ENCODE assay signal across 21 cellular contexts in the genomic region with DNA sequence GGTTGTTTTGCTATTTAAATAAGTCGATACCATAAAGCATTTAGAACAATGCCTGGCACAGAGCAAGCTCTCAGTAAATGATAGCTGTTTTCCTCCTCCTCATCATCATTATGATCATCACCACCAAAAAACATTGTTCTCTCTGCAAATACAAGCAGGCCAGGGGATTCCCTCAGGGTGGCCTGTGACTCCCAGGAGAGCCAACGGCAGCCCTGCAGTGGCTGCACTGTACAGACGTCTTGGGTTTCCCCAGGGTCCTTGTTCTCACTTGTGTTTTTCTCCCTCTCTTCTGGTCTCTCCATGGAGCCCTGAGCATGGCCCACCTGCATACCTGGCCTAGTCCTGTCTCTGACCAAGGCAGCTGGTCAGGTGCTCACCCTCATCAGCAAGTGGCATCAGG.
DNase-seq lines count a peak whose midpoint lies in the region; ATAC-seq, FAIRE-seq and TF ChIP-seq lines count a peak whose summit lies in the region.
"Had no signal": no experiment of that assay in that cellular context is flagged by ENCODE, and none has a peak within 500 bp of the region (broad histone marks: within the 10 kb centered on the region; RNA-seq: fewer than 3 reads in every experiment).

No MANE protein-coding gene starts in this region.

- H3K4me1 Mint-ChIP-seq in activated CD8-positive, alpha-beta T cell treated with anti-CD3 and anti-CD28 coated beads for 36 hours (ENCODE audit: low read depth) = peaks cover 71% of the 10 kb centered on the region
- peaks cover 82% of the 10 kb centered on the region for H3K4me1 Mint-ChIP-seq in activated CD8-positive, alpha-beta T cell treated with anti-CD3 and anti-CD28 coated beads, Interleukin-2, amount 10 ng/mL, durations not matched to agents 7 days and 5 days (ENCODE audit: low read depth)
- H3K4me1 Mint-ChIP-seq in stimulated activated naive CD8-positive, alpha-beta T cell treated with anti-CD3 and anti-CD28 coated beads, Interleukin-15, amount 100 ng/mL, for 72 hours = peaks cover 100% of the 10 kb centered on the region

- H3K9me3 Mint-ChIP-seq in activated CD8-positive, alpha-beta T cell treated with anti-CD3 and anti-CD28 coated beads for 36 hours = peaks cover 5% of the 10 kb centered on the region
- H3K9me3 Mint-ChIP-seq in activated CD8-positive, alpha-beta T cell treated with anti-CD3 and anti-CD28 coated beads, Interleukin-2, amount 10 ng/mL, durations not matched to agents 7 days and 5 days (ENCODE audit: insufficient read depth) = peaks cover 3% of the 10 kb centered on the region
- peaks cover 2 to 6% of the 10 kb centered on the region in 2 donors for H3K9me3 Mint-ChIP-seq in stimulated activated naive CD8-positive, alpha-beta T cell treated with anti-CD3 and anti-CD28 coated beads, Interleukin-15, amount 100 ng/mL, for 72 hours

- no peaks in the 10 kb centered on the region for H4K20me1 ChIP-seq in GM12878 (ENCODE audit: control insufficient read depth, insufficient read depth)

- TF ChIP-seq CTCF in activated CD8-positive, alpha-beta T cell treated with anti-CD3 and anti-CD28 coated beads for 36 hours (IDR thresholded peaks at IDR 0.05) = no peak
- TF ChIP-seq CTCF in GM12865 (IDR thresholded peaks at IDR 0.05; ENCODE audit: insufficient read depth, low read depth, low read length, missing control alignments) = no peak
- no peak for TF ChIP-seq CTCF in GM12878 (IDR thresholded peaks at IDR 0.05 in 2 of 3, conservative IDR thresholded peaks at IDR 0.05 in 1 of 3; ENCODE audit: control insufficient read depth in 2 of 3, extremely low read depth in 1 of 3, insufficient read depth in 1 of 3, low read depth in 3 of 3, low read length in 3 of 3)
- no peak for TF ChIP-seq CTCF in Peyer's patch (IDR thresholded peaks at IDR 0.05)

- SMC1A ChIA-PET in GM12878 (lab: Charles Lee; ENCODE audit: uncharacterized antibody, unreplicated experiment) = interaction anchor here (1.6 kb wide), 1 partner anchor 7 kb away, joined by 3 read pairs; no protein-coding TSS in a partner anchor

- TF ChIP-seq EP300 in GM12878 (IDR thresholded peaks at IDR 0.05; ENCODE audit: borderline replicate concordance in 1 of 2, control insufficient read depth in 1 of 2, low read depth in 2 of 2, low read length in 2 of 2) = no peak

- no peak for ATAC-seq in activated CD8-positive, alpha-beta T cell treated with anti-CD3 and anti-CD28 coated beads for 36 hours
- no peak for ATAC-seq in activated CD8-positive, alpha-beta T cell treated with anti-CD3 and anti-CD28 coated beads, Interleukin-2, amount 10 ng/mL, durations not matched to agents 7 days and 5 days
- ATAC-seq in GM12878 = peak; percentile 53
- ATAC-seq in stimulated activated naive CD8-positive, alpha-beta T cell treated with anti-CD3 and anti-CD28 coated beads, Interleukin-15, amount 100 ng/mL, for 72 hours = peak; percentile 37

- no peak overlapping the region for H3K4me3 Mint-ChIP-seq in activated CD8-positive, alpha-beta T cell treated with anti-CD3 and anti-CD28 coated beads for 36 hours
- no peak overlapping the region for H3K4me3 Mint-ChIP-seq in activated CD8-positive, alpha-beta T cell treated with anti-CD3 and anti-CD28 coated beads, Interleukin-2, amount 10 ng/mL, durations not matched to agents 7 days and 5 days
- H3K4me3 Mint-ChIP-seq in stimulated activated naive CD8-positive, alpha-beta T cell treated with anti-CD3 and anti-CD28 coated beads, Interleukin-15, amount 100 ng/mL, for 72 hours = no peak overlapping the region

- H3K36me3 ChIP-seq in GM12878 (ENCODE audit: control insufficient read depth in 2 of 2, insufficient read depth in 2 of 2, low read length in 1 of 2) (no peaks in the 10 kb centered on the region), Peyer's patch (no peaks in the 10 kb centered on the region)
- H3K36me3 ChIP-seq: SJCRH30 had no signal

- H3K4me2 ChIP-seq in GM12878 (ENCODE audit: control insufficient read depth, insufficient read depth) = no peak overlapping the region

- H2AFZ ChIP-seq in GM12878 (ENCODE audit: control insufficient read depth, low read depth, low read length) = no peak overlapping the region

- H3K4me3 ChIP-seq in GM12865 (ENCODE audit: low read depth, low read length) (no peak overlapping the region), GM12878 (no peak overlapping the region), Peyer's patch (no peak overlapping the region)
- H3K4me3 ChIP-seq: SJCRH30 had no signal

- no peaks in the 10 kb centered on the region for H3K27me3 Mint-ChIP-seq in activated CD8-positive, alpha-beta T cell treated with anti-CD3 and anti-CD28 coated beads for 36 hours
- H3K27me3 Mint-ChIP-seq in activated CD8-positive, alpha-beta T cell treated with anti-CD3 and anti-CD28 coated beads, Interleukin-2, amount 10 ng/mL, durations not matched to agents 7 days and 5 days (ENCODE audit: low read depth) = no peaks in the 10 kb centered on the region
- H3K27me3 Mint-ChIP-seq in stimulated activated naive CD8-positive, alpha-beta T cell treated with anti-CD3 and anti-CD28 coated beads, Interleukin-15, amount 100 ng/mL, for 72 hours = no peaks in the 10 kb centered on the region

- no peak for TF ChIP-seq POLR2A in GM12878 (IDR thresholded peaks at IDR 0.05; ENCODE audit: low read depth, low read length)
- TF ChIP-seq POLR2A in Peyer's patch (IDR thresholded peaks at IDR 0.05) = no peak

- no peak overlapping the region for H3K27ac Mint-ChIP-seq in activated CD8-positive, alpha-beta T cell treated with anti-CD3 and anti-CD28 coated beads for 36 hours
- H3K27ac Mint-ChIP-seq in activated CD8-positive, alpha-beta T cell treated with anti-CD3 and anti-CD28 coated beads, Interleukin-2, amount 10 ng/mL, durations not matched to agents 7 days and 5 days = no peak overlapping the region
- no peak overlapping the region for H3K27ac Mint-ChIP-seq in stimulated activated naive CD8-positive, alpha-beta T cell treated with anti-CD3 and anti-CD28 coated beads, Interleukin-15, amount 100 ng/mL, for 72 hours

- BruUV-seq in GM12878 (replicated peaks; lab: Mats Ljungman, UMichigan) = no TSS peak

- DNase-seq in activated CD8-positive, alpha-beta T cell treated with anti-CD3 and anti-CD28 coated beads for 36 hours = peak; percentile 16
- no peak for DNase-seq in activated CD8-positive, alpha-beta T cell treated with anti-CD3 and anti-CD28 coated beads, Interleukin-2, amount 10 ng/mL, durations not matched to agents 7 days and 5 days
- DNase-seq in GM12865 (ENCODE audit: low read depth) = peak; percentile 15
- no peak for DNase-seq in GM12878 (ENCODE audit: low read depth, low spot score)
- DNase-seq in stimulated activated naive CD8-positive, alpha-beta T cell treated with anti-CD3 and anti-CD28 coated beads, Interleukin-15, amount 100 ng/mL, for 72 hours = no peak
- DNase-seq in NCI-H446 (lab: John Stamatoyannopoulos, UW) = no peak
- no peak for DNase-seq in Peyer's patch
- no peak for DNase-seq in islet precursor cell
- DNase-seq: 8988T, Calu3, KBM-7, NCI-H1092, NCI-H2029 treated with DMSO at 0.1 percent for 48 hours, NCI-H2171, NCI-H345, NCI-H524 treated with DMSO at 0.1 percent for 48 hours, NCI-H82, SJCRH30 had no signal

- POLR2A ChIA-PET in activated CD8-positive, alpha-beta T cell treated with anti-CD3 and anti-CD28 coated beads for 36 hours (lab: Charles Lee) = no interaction called here
- POLR2A ChIA-PET in activated CD8-positive, alpha-beta T cell treated with anti-CD3 and anti-CD28 coated beads, Interleukin-2, amount 10 ng/mL, durations not matched to agents 7 days and 5 days (lab: Charles Lee) = interaction anchor here (0.9 to 1.8 kb wide), 4 partner anchors 10 to 74 kb away, joined by 3 to 8 read pairs (median 4); no protein-coding TSS in a partner anchor
- POLR2A ChIA-PET in GM12878 (lab: Charles Lee) = no interaction called here

- H3K9me3 ChIP-seq in GM12878 (replicated peaks; ENCODE audit: control insufficient read depth, insufficient read depth, low read length) = no peaks in the 10 kb centered on the region
- H3K9me3 ChIP-seq in Peyer's patch = no peaks in the 10 kb centered on the region
- H3K9me3 ChIP-seq: SJCRH30 had no signal

- H3K4me1 ChIP-seq in GM12878 (ENCODE audit: control insufficient read depth, insufficient read depth, low read length) (no peaks in the 10 kb centered on the region; the same call in 1 of the 2 replicates), Peyer's patch (no peaks in the 10 kb centered on the region)
- H3K4me1 ChIP-seq: SJCRH30 had no signal

- H3K27me3 ChIP-seq in GM12878 (replicated peaks in 1 of 2; ENCODE audit: control insufficient read depth in 2 of 2, insufficient read depth in 2 of 2, low read length in 1 of 2) (no peaks in the 10 kb centered on the region), Peyer's patch (no peaks in the 10 kb centered on the region)
- H3K27me3 ChIP-seq: SJCRH30 had no signal

- no peak for FAIRE-seq in GM12878 (lab: Jason Lieb, UNC)
- FAIRE-seq: G401.6, H54, RCC 7860 had no signal

- RAD21 ChIA-PET in GM12878 (lab: Charles Lee; ENCODE audit: unreplicated experiment) = interaction anchor here (1.2 kb wide), 1 partner anchor 9 kb away, joined by 4 read pairs; no protein-coding TSS in a partner anchor

- H3K27ac ChIP-seq in GM12878 (ENCODE audit: control insufficient read depth, insufficient read depth) = no peak overlapping the region
- H3K27ac ChIP-seq in Peyer's patch = no peak overlapping the region
- H3K27ac ChIP-seq: SJCRH30 had no signal

- 0% methylated on average over 3 of the region's 3 CpGs for WGBS in GM12878 (ENCODE audit: insufficient coverage, insufficient replicate concordance, low lambda C conversion rate, missing lambda C conversion rate)

- in situ Hi-C loops in GM12878 (cut with MboI) = no loop called here

- intact Hi-C loops in activated CD8-positive, alpha-beta T cell treated with anti-CD3 and anti-CD28 coated beads for 36 hours (cut with micrococcal nuclease) = no loop called here
- intact Hi-C loops in GM12878 (cut with micrococcal nuclease; ENCODE audit: unreplicated experiment) = no loop called here

- peaks cover 4% of the 10 kb centered on the region for H3K36me3 Mint-ChIP-seq in activated CD8-positive, alpha-beta T cell treated with anti-CD3 and anti-CD28 coated beads for 36 hours (ENCODE audit: low read depth)
- H3K36me3 Mint-ChIP-seq in activated CD8-positive, alpha-beta T cell treated with anti-CD3 and anti-CD28 coated beads, Interleukin-2, amount 10 ng/mL, durations not matched to agents 7 days and 5 days (ENCODE audit: low read depth) = peaks cover 5% of the 10 kb centered on the region

- H3K9ac ChIP-seq in GM12878 (ENCODE audit: control insufficient read depth, insufficient read depth, low read length) = no peak overlapping the region

- TF ChIP-seq RAD21 in GM12878 (IDR thresholded peaks at IDR 0.05; ENCODE audit: insufficient read depth, low read depth, low read length) = no peak

- CTCF ChIA-PET in activated CD8-positive, alpha-beta T cell treated with anti-CD3 and anti-CD28 coated beads for 36 hours (lab: Charles Lee) = interaction anchor here (10.2 kb wide), 1 partner anchor 75 kb away, joined by 111 read pairs; a partner anchor contains a TSS
- CTCF ChIA-PET in activated CD8-positive, alpha-beta T cell treated with anti-CD3 and anti-CD28 coated beads, Interleukin-2, amount 10 ng/mL, durations not matched to agents 7 days and 5 days (lab: Charles Lee) = interaction anchor here (0.8 to 1.3 kb wide), 5 partner anchors 8 to 263 kb away, joined by 3 to 4 read pairs (median 3); no protein-coding TSS in a partner anchor
- CTCF ChIA-PET in GM12878 (lab: Yijun Ruan, JAX) = interaction anchor here (0.8 to 1.6 kb wide), 2 partner anchors 8 to 261 kb away, joined by 4 to 7 read pairs; no protein-coding TSS in a partner anchor

- no peaks in the 10 kb centered on the region for H3K79me2 ChIP-seq in GM12878 (ENCODE audit: control insufficient read depth, insufficient read depth, low read length)

Comparison
In these comparisons a context has a peak if more than half of its experiments do, and no peak if none do; other contexts are left out.
1. DNase-seq: peak in activated CD8-positive, alpha-beta T cell treated with anti-CD3 and anti-CD28 coated beads for 36 hours (single experiment) and GM12865 (single experiment); none in activated CD8-positive, alpha-beta T cell treated with anti-CD3 and anti-CD28 coated beads, Interleukin-2, amount 10 ng/mL, durations not matched to agents 7 days and 5 days (single experiment), GM12878 (single experiment), stimulated activated naive CD8-positive, alpha-beta T cell treated with anti-CD3 and anti-CD28 coated beads, Interleukin-15, amount 100 ng/mL, for 72 hours (0 of 2), NCI-H446 (0 of 2), Peyer's patch (0 of 3) and islet precursor cell (single experiment).
2. ATAC-seq: peak in GM12878 (single experiment) and stimulated activated naive CD8-positive, alpha-beta T cell treated with anti-CD3 and anti-CD28 coated beads, Interleukin-15, amount 100 ng/mL, for 72 hours (single experiment); none in activated CD8-positive, alpha-beta T cell treated with anti-CD3 and anti-CD28 coated beads for 36 hours (single experiment) and activated CD8-positive, alpha-beta T cell treated with anti-CD3 and anti-CD28 coated beads, Interleukin-2, amount 10 ng/mL, durations not matched to agents 7 days and 5 days (single experiment).